In genomic region chr1:27868932-27869718, GRCh38 we compare ENCODE assay signal across 1 cellular context.
TF ChIP-seq lines count a peak whose summit lies in the region.

No MANE protein-coding gene starts in this region.

TF ChIP-seq in HepG2, 621 proteins besides CTCF, POLR2A, EP300 and RAD21 (continues in another document):
- TF ChIP-seq MIXL1 (CRISPR knock-in tag; IDR thresholded peaks at IDR 0.05) (no peak), ZMYM3 (CRISPR knock-in tag; IDR thresholded peaks at IDR 0.05) (0 out of 2 replicates have a peak, but pooled peaks have one; percentile 19), ZNF326 (CRISPR knock-in tag; IDR thresholded peaks at IDR 0.05; ENCODE audit: borderline replicate concordance) (no peak), TSC22D2 (CRISPR knock-in tag; IDR thresholded peaks at IDR 0.05; ENCODE audit: borderline replicate concordance) (no peak), ZFP41 (CRISPR knock-in tag; IDR thresholded peaks at IDR 0.05; ENCODE audit: borderline replicate concordance) (no peak), RBM22 (optimal IDR thresholded peaks at IDR 0.05; ENCODE audit: low read length) (no peak), RNF2 (conservative IDR thresholded peaks at IDR 0.05; ENCODE audit: low read depth) (0 out of 2 replicates have a peak, but pooled peaks have one; percentile 21), JDP2 (CRISPR knock-in tag; IDR thresholded peaks at IDR 0.05; ENCODE audit: borderline replicate concordance) (no peak), ZNF687 (CRISPR knock-in tag; IDR thresholded peaks at IDR 0.05) (peak; percentile 53), ZNF839 (CRISPR knock-in tag; IDR thresholded peaks at IDR 0.05; ENCODE audit: borderline replicate concordance) (no peak), HNRNPLL (IDR thresholded peaks at IDR 0.05; ENCODE audit: low read depth, low read length, poor library complexity, severe bottlenecking) (no peak), ZNF335 (CRISPR knock-in tag; IDR thresholded peaks at IDR 0.05) (no peak), CENPT (CRISPR knock-in tag; IDR thresholded peaks at IDR 0.05; ENCODE audit: low read depth) (no peak), YEATS2 (CRISPR knock-in tag; IDR thresholded peaks at IDR 0.05; ENCODE audit: borderline replicate concordance) (no peak), THYN1 (CRISPR knock-in tag; IDR thresholded peaks at IDR 0.05; ENCODE audit: borderline replicate concordance, low read depth) (no peak), ZNF883 (CRISPR knock-in tag; IDR thresholded peaks at IDR 0.05; ENCODE audit: not compliant biosample characterization) (peak; percentile 34), ZNF563 (CRISPR knock-in tag; IDR thresholded peaks at IDR 0.05) (no peak), PHF8 (CRISPR knock-in tag; IDR thresholded peaks at IDR 0.05) (no peak), KDM5B (CRISPR knock-in tag; IDR thresholded peaks at IDR 0.05; ENCODE audit: borderline replicate concordance) (no peak), ZNF20 (CRISPR knock-in tag; IDR thresholded peaks at IDR 0.05) (no peak), ZNF441 (CRISPR knock-in tag; IDR thresholded peaks at IDR 0.05; ENCODE audit: borderline replicate concordance) (no peak), ZNF547 (CRISPR knock-in tag; IDR thresholded peaks at IDR 0.05) (no peak), TAF1 (CRISPR knock-in tag; IDR thresholded peaks at IDR 0.05) (no peak), ZNF780A (CRISPR knock-in tag; IDR thresholded peaks at IDR 0.05) (no peak), ZNF543 (CRISPR knock-in tag; IDR thresholded peaks at IDR 0.05) (no peak), ZSCAN25 (CRISPR knock-in tag; IDR thresholded peaks at IDR 0.05) (no peak), PPARG (CRISPR knock-in tag; conservative IDR thresholded peaks at IDR 0.05) (no peak), ISL2 (CRISPR knock-in tag; IDR thresholded peaks at IDR 0.05) (no peak), ZNF207 (IDR thresholded peaks at IDR 0.05; ENCODE audit: borderline replicate concordance) (no peak), BHLHE40 (IDR thresholded peaks at IDR 0.05; ENCODE audit: low read length) (peak; percentile 65), NFE2L1 (CRISPR knock-in tag; IDR thresholded peaks at IDR 0.05; ENCODE audit: borderline replicate concordance) (no peak), HMGA1 (CRISPR knock-in tag; conservative IDR thresholded peaks at IDR 0.05) (no peak), GFI1 (CRISPR knock-in tag; IDR thresholded peaks at IDR 0.05; ENCODE audit: borderline replicate concordance) (no peak), ZNF724P (CRISPR knock-in tag; IDR thresholded peaks at IDR 0.05; ENCODE audit: borderline replicate concordance) (no peak), ZSCAN31 (CRISPR knock-in tag; IDR thresholded peaks at IDR 0.05; ENCODE audit: low read depth) (no peak), NFIB (CRISPR knock-in tag; IDR thresholded peaks at IDR 0.05; ENCODE audit: borderline replicate concordance) (no peak), TAF15 (IDR thresholded peaks at IDR 0.05; ENCODE audit: low read depth, low read length, poor library complexity, severe bottlenecking) (no peak), TCF7L2 (IDR thresholded peaks at IDR 0.05; ENCODE audit: low read depth, low read length) (no peak), HIVEP1 (CRISPR knock-in tag; IDR thresholded peaks at IDR 0.05) (no peak), TEAD3 (CRISPR knock-in tag; optimal IDR thresholded peaks at IDR 0.05; ENCODE audit: borderline replicate concordance) (no peak), ELK4 (CRISPR knock-in tag; IDR thresholded peaks at IDR 0.05; ENCODE audit: borderline replicate concordance) (no peak), KLF6 (CRISPR knock-in tag; IDR thresholded peaks at IDR 0.05) (no peak), ZZZ3 (CRISPR knock-in tag; IDR thresholded peaks at IDR 0.05; ENCODE audit: borderline replicate concordance) (no peak), ZBTB8A (CRISPR knock-in tag; IDR thresholded peaks at IDR 0.05; ENCODE audit: borderline replicate concordance, low read depth) (no peak), GMEB1 (CRISPR knock-in tag; IDR thresholded peaks at IDR 0.05; ENCODE audit: borderline replicate concordance) (no peak)
- TF ChIP-seq, protein P1, sequence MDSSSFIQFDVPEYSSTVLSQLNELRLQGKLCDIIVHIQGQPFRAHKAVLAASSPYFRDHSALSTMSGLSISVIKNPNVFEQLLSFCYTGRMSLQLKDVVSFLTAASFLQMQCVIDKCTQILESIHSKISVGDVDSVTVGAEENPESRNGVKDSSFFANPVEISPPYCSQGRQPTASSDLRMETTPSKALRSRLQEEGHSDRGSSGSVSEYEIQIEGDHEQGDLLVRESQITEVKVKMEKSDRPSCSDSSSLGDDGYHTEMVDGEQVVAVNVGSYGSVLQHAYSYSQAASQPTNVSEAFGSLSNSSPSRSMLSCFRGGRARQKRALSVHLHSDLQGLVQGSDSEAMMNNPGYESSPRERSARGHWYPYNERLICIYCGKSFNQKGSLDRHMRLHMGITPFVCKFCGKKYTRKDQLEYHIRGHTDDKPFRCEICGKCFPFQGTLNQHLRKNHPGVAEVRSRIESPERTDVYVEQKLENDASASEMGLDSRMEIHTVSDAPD (CRISPR knock-in tag; IDR thresholded peaks at IDR 0.05), result no peak
- TF ChIP-seq, protein P2, sequence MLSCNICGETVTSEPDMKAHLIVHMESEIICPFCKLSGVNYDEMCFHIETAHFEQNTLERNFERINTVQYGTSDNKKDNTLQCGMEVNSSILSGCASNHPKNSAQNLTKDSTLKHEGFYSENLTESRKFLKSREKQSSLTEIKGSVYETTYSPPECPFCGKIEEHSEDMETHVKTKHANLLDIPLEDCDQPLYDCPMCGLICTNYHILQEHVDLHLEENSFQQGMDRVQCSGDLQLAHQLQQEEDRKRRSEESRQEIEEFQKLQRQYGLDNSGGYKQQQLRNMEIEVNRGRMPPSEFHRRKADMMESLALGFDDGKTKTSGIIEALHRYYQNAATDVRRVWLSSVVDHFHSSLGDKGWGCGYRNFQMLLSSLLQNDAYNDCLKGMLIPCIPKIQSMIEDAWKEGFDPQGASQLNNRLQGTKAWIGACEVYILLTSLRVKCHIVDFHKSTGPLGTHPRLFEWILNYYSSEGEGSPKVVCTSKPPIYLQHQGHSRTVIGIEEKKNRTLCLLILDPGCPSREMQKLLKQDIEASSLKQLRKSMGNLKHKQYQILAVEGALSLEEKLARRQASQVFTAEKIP (CRISPR knock-in tag; IDR thresholded peaks at IDR 0.05; ENCODE audit: borderline replicate concordance), result no peak
- TF ChIP-seq, protein P3, sequence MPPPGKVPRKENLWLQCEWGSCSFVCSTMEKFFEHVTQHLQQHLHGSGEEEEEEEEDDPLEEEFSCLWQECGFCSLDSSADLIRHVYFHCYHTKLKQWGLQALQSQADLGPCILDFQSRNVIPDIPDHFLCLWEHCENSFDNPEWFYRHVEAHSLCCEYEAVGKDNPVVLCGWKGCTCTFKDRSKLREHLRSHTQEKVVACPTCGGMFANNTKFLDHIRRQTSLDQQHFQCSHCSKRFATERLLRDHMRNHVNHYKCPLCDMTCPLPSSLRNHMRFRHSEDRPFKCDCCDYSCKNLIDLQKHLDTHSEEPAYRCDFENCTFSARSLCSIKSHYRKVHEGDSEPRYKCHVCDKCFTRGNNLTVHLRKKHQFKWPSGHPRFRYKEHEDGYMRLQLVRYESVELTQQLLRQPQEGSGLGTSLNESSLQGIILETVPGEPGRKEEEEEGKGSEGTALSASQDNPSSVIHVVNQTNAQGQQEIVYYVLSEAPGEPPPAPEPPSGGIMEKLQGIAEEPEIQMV (CRISPR knock-in tag; IDR thresholded peaks at IDR 0.05; ENCODE audit: low read depth), result no peak
- TF ChIP-seq, protein P4, sequence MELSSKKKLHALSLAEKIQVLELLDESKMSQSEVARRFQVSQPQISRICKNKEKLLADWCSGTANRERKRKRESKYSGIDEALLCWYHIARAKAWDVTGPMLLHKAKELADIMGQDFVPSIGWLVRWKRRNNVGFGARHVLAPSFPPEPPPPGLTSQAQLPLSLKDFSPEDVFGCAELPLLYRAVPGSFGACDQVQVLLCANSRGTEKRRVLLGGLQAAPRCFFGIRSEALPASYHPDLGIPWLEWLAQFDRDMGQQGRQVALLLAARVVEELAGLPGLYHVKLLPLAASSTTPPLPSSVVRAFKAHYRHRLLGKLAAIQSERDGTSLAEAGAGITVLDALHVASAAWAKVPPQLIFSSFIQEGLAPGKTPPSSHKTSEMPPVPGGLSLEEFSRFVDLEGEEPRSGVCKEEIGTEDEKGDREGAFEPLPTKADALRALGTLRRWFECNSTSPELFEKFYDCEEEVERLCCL (CRISPR knock-in tag; IDR thresholded peaks at IDR 0.05; ENCODE audit: borderline replicate concordance), result no peak
- TF ChIP-seq, protein P5, sequence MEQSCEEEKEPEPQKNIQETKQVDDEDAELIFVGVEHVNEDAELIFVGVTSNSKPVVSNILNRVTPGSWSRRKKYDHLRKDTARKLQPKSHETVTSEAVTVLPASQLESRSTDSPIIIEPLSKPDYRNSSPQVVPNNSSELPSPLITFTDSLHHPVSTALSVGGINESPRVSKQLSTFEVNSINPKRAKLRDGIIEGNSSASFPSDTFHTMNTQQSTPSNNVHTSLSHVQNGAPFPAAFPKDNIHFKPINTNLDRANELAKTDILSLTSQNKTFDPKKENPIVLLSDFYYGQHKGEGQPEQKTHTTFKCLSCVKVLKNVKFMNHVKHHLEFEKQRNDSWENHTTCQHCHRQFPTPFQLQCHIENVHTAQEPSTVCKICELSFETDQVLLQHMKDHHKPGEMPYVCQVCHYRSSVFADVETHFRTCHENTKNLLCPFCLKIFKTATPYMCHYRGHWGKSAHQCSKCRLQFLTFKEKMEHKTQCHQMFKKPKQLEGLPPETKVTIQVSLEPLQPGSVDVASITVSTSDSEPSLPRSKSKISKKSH (CRISPR knock-in tag; IDR thresholded peaks at IDR 0.05; ENCODE audit: borderline replicate concordance), result peak; percentile 23; the same call in 1 of the 2 replicates
- TF ChIP-seq, protein P6, sequence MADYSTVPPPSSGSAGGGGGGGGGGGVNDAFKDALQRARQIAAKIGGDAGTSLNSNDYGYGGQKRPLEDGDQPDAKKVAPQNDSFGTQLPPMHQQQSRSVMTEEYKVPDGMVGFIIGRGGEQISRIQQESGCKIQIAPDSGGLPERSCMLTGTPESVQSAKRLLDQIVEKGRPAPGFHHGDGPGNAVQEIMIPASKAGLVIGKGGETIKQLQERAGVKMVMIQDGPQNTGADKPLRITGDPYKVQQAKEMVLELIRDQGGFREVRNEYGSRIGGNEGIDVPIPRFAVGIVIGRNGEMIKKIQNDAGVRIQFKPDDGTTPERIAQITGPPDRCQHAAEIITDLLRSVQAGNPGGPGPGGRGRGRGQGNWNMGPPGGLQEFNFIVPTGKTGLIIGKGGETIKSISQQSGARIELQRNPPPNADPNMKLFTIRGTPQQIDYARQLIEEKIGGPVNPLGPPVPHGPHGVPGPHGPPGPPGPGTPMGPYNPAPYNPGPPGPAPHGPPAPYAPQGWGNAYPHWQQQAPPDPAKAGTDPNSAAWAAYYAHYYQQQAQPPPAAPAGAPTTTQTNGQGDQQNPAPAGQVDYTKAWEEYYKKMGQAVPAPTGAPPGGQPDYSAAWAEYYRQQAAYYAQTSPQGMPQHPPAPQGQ (CRISPR knock-in tag; IDR thresholded peaks at IDR 0.05; ENCODE audit: borderline replicate concordance), result no peak
